In the genomic region with DNA sequence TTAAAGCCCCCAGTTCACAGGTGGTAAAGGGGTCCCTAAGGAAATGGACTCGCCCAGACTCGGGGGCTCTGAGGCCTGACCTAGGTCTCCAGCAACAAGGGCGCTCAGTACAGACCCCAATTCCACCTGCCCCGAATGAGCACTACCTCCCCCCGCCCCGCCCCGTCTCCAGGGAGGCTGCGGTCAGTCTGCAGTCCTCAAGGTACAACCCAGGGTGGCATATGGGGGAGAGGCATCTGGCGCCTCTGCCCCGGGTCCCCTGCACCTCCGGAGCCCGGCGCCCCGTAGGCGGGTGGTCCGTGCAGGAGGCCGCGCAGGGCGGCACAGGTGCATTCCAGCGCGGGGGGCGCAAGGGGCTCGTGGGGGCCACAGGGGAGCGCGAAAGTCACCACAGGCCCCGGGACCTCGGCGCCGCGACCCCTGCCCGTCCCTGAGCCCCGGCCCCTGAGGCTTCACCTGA, we compare ENCODE assay signal across 8 cellular contexts. TPM values are rescaled to one million over a fixed set of nuclear protein-coding genes. Genes with fewer than 3 reads are reported as not detected.
DNase-seq lines count a peak whose midpoint lies in the region; ATAC-seq, FAIRE-seq and TF ChIP-seq lines count a peak whose summit lies in the region.

No MANE protein-coding gene starts in this region.

- H3K4me3 Mint-ChIP-seq in activated naive CD8-positive, alpha-beta T cell: peak overlapping the region; percentile 75

- intact Hi-C loops in kidney (cut with DNase I): no loop called here

- H3K9me3 ChIP-seq in kidney (ENCODE audit: control insufficient read depth in 1 of 2, low read length in 2 of 2): no peaks in the 10 kb centered on the region
- no peaks in the 10 kb centered on the region for H3K9me3 ChIP-seq in thymus (ENCODE audit: control insufficient read depth)

- H3K27me3 ChIP-seq in thymus (ENCODE audit: control insufficient read depth, insufficient read depth): no peaks in the 10 kb centered on the region

- H3K4me1 Mint-ChIP-seq in activated naive CD8-positive, alpha-beta T cell (ENCODE audit: low read depth): peaks cover 39% of the 10 kb centered on the region

- H3K9me3 Mint-ChIP-seq in activated naive CD8-positive, alpha-beta T cell (ENCODE audit: low read depth): no peaks in the 10 kb centered on the region

- H3K27ac ChIP-seq in kidney (ENCODE audit: low read depth in 2 of 2, low read length in 2 of 2): peak overlapping the region; percentile 95 to 99
- peak overlapping the region; percentile 68 for H3K27ac ChIP-seq in thymus (ENCODE audit: low read depth)

- peaks cover 31 to 50% of the 10 kb centered on the region in 2 donors for H3K4me1 ChIP-seq in kidney (ENCODE audit: control insufficient read depth in 1 of 2, insufficient read depth in 1 of 2, low read depth in 1 of 2, low read length in 2 of 2)
- H3K4me1 ChIP-seq in thymus (ENCODE audit: control insufficient read depth, insufficient read depth, low read length): peaks cover 28% of the 10 kb centered on the region

- no peak overlapping the region for H3K27ac Mint-ChIP-seq in activated naive CD8-positive, alpha-beta T cell

- H3K27me3 Mint-ChIP-seq in activated naive CD8-positive, alpha-beta T cell: no peaks in the 10 kb centered on the region

- WGBS in thymus: 1% methylated on average over 32 of the region's 32 CpGs

- H3K36me3 ChIP-seq in kidney (ENCODE audit: control insufficient read depth in 1 of 2, insufficient read depth in 2 of 2, low read length in 2 of 2) (peaks cover 2 to 8% of the 10 kb centered on the region in 2 donors), thymus (ENCODE audit: control insufficient read depth, insufficient read depth) (peaks cover 21% of the 10 kb centered on the region)

- ATAC-seq in GM18867 (IDR thresholded peaks at IDR 0.05; ENCODE audit: unreplicated experiment): peak; percentile 27
- ATAC-seq in HG02943 (IDR thresholded peaks at IDR 0.05; ENCODE audit: low read depth, unreplicated experiment): peak; percentile 10

- H3K9ac ChIP-seq in kidney (ENCODE audit: low read length in 2 of 2): peak overlapping the region; percentile 57 to 97

- H3K4me3 ChIP-seq in kidney (ENCODE audit: low read length in 2 of 2) (peak overlapping the region; percentile 74 to 77), thymus (ENCODE audit: low read length) (peak overlapping the region; percentile 88)

- no peaks in the 10 kb centered on the region for H3K36me3 Mint-ChIP-seq in activated naive CD8-positive, alpha-beta T cell

- DNase-seq in kidney (peak; percentile 80), NCI-H146 (lab: John Stamatoyannopoulos, UW) (no peak), hypothalamus (lab: John Stamatoyannopoulos, UW) (no peak), NCI-H128 (lab: John Stamatoyannopoulos, UW; ENCODE audit: unreplicated experiment) (no peak)

- TF ChIP-seq CTCF in kidney (IDR thresholded peaks at IDR 0.05; ENCODE audit: borderline replicate concordance, extremely low read depth, insufficient read depth): no peak

- no peak for FAIRE-seq in kidney (lab: Jason Lieb, UNC)

RNA-seq across cellular contexts. Expression of a gene that starts 0.4 kb away (rescaled TPM):
- total RNA-seq in kidney: 2,183 TPM
- polyA plus RNA-seq in kidney (ENCODE audit: insufficient read depth, low read depth, low replicate concordance) (2,764 TPM), thymus (487 TPM)

RNA-seq across cellular contexts. Expression of a gene that starts 13.0 kb away (rescaled TPM):
- total RNA-seq in kidney: 6.4 TPM
- polyA plus RNA-seq in kidney (ENCODE audit: insufficient read depth, low read depth, low replicate concordance) (2.3 TPM), thymus (0.80 TPM)
